In the genomic region with DNA sequence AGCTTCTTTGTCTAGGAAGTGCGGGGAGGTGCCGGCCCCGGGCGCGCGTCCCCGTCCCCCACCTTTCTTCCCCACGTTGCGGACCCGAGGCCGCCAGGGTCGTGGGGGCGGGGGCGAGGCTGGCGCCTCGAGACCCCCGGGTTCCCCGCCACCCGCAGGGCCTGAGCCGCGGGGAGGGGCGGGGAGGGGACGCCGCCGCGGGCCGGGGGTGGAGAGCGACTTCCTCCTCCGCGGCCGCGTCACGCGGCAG, we compare ENCODE assay signal across 8 cellular contexts. TPM values are rescaled to one million over a fixed set of nuclear protein-coding genes. Genes with fewer than 3 reads are reported as not detected.
A peak's percentile ranks its signal among the peaks of the same experiment; 100 is the strongest.
DNase-seq lines count a peak whose midpoint lies in the region; ATAC-seq and TF ChIP-seq lines count a peak whose summit lies in the region.

No MANE protein-coding gene starts in this region.

- peak overlapping the region; percentile 83 to 100 (median 98) for H3K4me3 ChIP-seq in BLaER1 treated with 17β-estradiol and CSF1 and Interleukin-3, amounts not matched to agents 10 nM and 100 nM
- peak overlapping the region; percentile 76 for H3K4me3 ChIP-seq in Loucy (ENCODE audit: low read length, poor library complexity, severe bottlenecking)
- peak overlapping the region; percentile 96 for H3K4me3 ChIP-seq in ectodermal cell (ENCODE audit: insufficient read depth, low read depth, low read length)

- H3K4me1 ChIP-seq in BLaER1 treated with 17β-estradiol and CSF1 and Interleukin-3, amounts not matched to agents 10 nM and 100 nM, result peaks cover 40 to 59% (median 42%) of the 10 kb centered on the region in 10 experiments
- H3K4me1 ChIP-seq in Loucy (ENCODE audit: insufficient read depth, low read length, poor library complexity, severe bottlenecking) (peaks cover 43% of the 10 kb centered on the region), ectodermal cell (ENCODE audit: control insufficient read depth, insufficient read depth, low read length) (peaks cover 28% of the 10 kb centered on the region)

- H3K9me3 ChIP-seq in BLaER1 treated with 17β-estradiol and CSF1 and Interleukin-3, amounts not matched to agents 10 nM and 100 nM (replicated peaks in 1 of 11), result peaks cover 0 to 25% (median 6%) of the 10 kb centered on the region in 11 experiments; a peak in 12 of 22 replicates
- H3K9me3 ChIP-seq in Loucy (ENCODE audit: insufficient read depth, low read depth, low read length) (no peaks in the 10 kb centered on the region), ectodermal cell (ENCODE audit: control insufficient read depth, low read length) (no peaks in the 10 kb centered on the region)

- H3K9me3 Mint-ChIP-seq in neural crest cell, result no peaks in the 10 kb centered on the region

- 0% methylated on average over 34 of the region's 34 CpGs for WGBS in ectodermal cell, 2 experiments

- peaks cover 28% of the 10 kb centered on the region for H3K36me3 Mint-ChIP-seq in neural crest cell (ENCODE audit: low read depth)

- H3K4me3 Mint-ChIP-seq in neural crest cell, result peak overlapping the region; percentile 82

- peaks cover 47% of the 10 kb centered on the region for H3K4me1 Mint-ChIP-seq in neural crest cell

- H3K9me2 ChIP-seq in Loucy (replicated peaks; ENCODE audit: low read depth, low read length), result no peaks in the 10 kb centered on the region

- peaks cover 82% of the 10 kb centered on the region for H3K79me2 ChIP-seq in Loucy (ENCODE audit: insufficient read depth, low read length)

- H3K27me3 ChIP-seq in BLaER1 treated with 17β-estradiol and CSF1 and Interleukin-3, amounts not matched to agents 10 nM and 100 nM, result peaks cover 0 to 9% (median 7%) of the 10 kb centered on the region in 11 experiments; a peak in 17 of 22 replicates
- peaks cover 30% of the 10 kb centered on the region for H3K27me3 ChIP-seq in Loucy (ENCODE audit: insufficient read depth, low read length, poor library complexity, severe bottlenecking)
- H3K27me3 ChIP-seq in ectodermal cell (ENCODE audit: control insufficient read depth, insufficient read depth, low read length, poor library complexity, severe bottlenecking), result peaks cover 54% of the 10 kb centered on the region

- H4K20me1 ChIP-seq in BLaER1 treated with 17β-estradiol and CSF1 and Interleukin-3, amounts not matched to agents 10 nM and 100 nM, result peaks cover 30 to 65% (median 46%) of the 10 kb centered on the region in 11 experiments
- H4K20me1 ChIP-seq in Loucy (ENCODE audit: insufficient read depth, low read length, poor library complexity, severe bottlenecking), result peaks cover 59% of the 10 kb centered on the region

- DNase-seq in neural crest cell (ENCODE audit: low read depth, low spot score) (no peak), NCI-H1694 (lab: John Stamatoyannopoulos, UW) (no peak)
- no peak for DNase-seq in effector CD4-positive, alpha-beta T cell

- H3K27ac ChIP-seq in BLaER1 treated with 17β-estradiol and CSF1 and Interleukin-3, amounts not matched to agents 10 nM and 100 nM, result peak overlapping the region; percentile 82 to 100 (median 98)
- peak overlapping the region; percentile 26 for H3K27ac ChIP-seq in ectodermal cell (ENCODE audit: insufficient read depth, low read depth, low read length, poor library complexity, severe bottlenecking)

- ATAC-seq in HG03196 (IDR thresholded peaks at IDR 0.05; ENCODE audit: unreplicated experiment) (no peak), GM21526 (IDR thresholded peaks at IDR 0.05; ENCODE audit: low FRiP score, unreplicated experiment) (no peak)

- peaks cover 6% of the 10 kb centered on the region for H3F3A ChIP-seq in Loucy (ENCODE audit: low read depth)

- H2AFZ ChIP-seq in Loucy (ENCODE audit: low read length), result no peak overlapping the region

- peaks cover 45% of the 10 kb centered on the region for H3K27me3 Mint-ChIP-seq in neural crest cell (ENCODE audit: low read depth)

- TF ChIP-seq CTCF in Loucy (conservative IDR thresholded peaks at IDR 0.05; ENCODE audit: low read length) (no peak), neural crest cell (conservative IDR thresholded peaks at IDR 0.05) (no peak)

- no peak overlapping the region for H3K27ac Mint-ChIP-seq in neural crest cell (ENCODE audit: unreplicated experiment)

- peaks cover 28 to 35% (median 29%) of the 10 kb centered on the region in 11 experiments for H3K36me3 ChIP-seq in BLaER1 treated with 17β-estradiol and CSF1 and Interleukin-3, amounts not matched to agents 10 nM and 100 nM
- H3K36me3 ChIP-seq in Loucy (ENCODE audit: insufficient read depth, low read length), result peaks cover 30% of the 10 kb centered on the region
- peaks cover 16% of the 10 kb centered on the region for H3K36me3 ChIP-seq in ectodermal cell (ENCODE audit: control insufficient read depth, insufficient read depth, low read length)

- H3K9ac ChIP-seq in BLaER1 treated with 17β-estradiol and CSF1 and Interleukin-3, amounts not matched to agents 10 nM and 100 nM, result peak overlapping the region; percentile 87 to 100 (median 98)
- H3K9ac ChIP-seq in Loucy (ENCODE audit: low read depth, low read length, poor library complexity, severe bottlenecking), result peak overlapping the region; percentile 95

- H3K4me2 ChIP-seq in BLaER1 treated with 17β-estradiol and CSF1 and Interleukin-3, amounts not matched to agents 10 nM and 100 nM, result peak overlapping the region; percentile 97 to 100 (median 100)
- H3K4me2 ChIP-seq in Loucy (ENCODE audit: low read depth, low read length, poor library complexity, severe bottlenecking), result peak overlapping the region; percentile 71

RNA-seq across cellular contexts. Expression of gene ACTG1, which starts 1.8 kb away (rescaled TPM):
- polyA plus RNA-seq in ectodermal cell (2013, experiment 1 of 4), result 2,395 TPM
- polyA plus RNA-seq in ectodermal cell (2013, experiment 2 of 4), result 2,615 TPM
- polyA plus RNA-seq in ectodermal cell (2013, experiment 3 of 4), result 2,034 TPM
- polyA plus RNA-seq in ectodermal cell (2013, experiment 4 of 4), result 2,356 TPM
- total RNA-seq in neural crest cell, result 4,235 and 4,315 TPM in 2 replicates

RNA-seq across cellular contexts. Expression of gene FSCN2, which starts 13.8 kb away (rescaled TPM):
- not detected for polyA plus RNA-seq in ectodermal cell (2013, experiment 1 of 4)
- 0.48 TPM for polyA plus RNA-seq in ectodermal cell (2013, experiment 2 of 4)
- not detected for polyA plus RNA-seq in ectodermal cell (2013, experiment 3 of 4)
- polyA plus RNA-seq in ectodermal cell (2013, experiment 4 of 4), result 0.20 TPM
- 0.43 and 0.56 TPM in 2 replicates for total RNA-seq in neural crest cell

RNA-seq across cellular contexts. Expression of gene FAAP100, which starts 37.7 kb away (rescaled TPM):
- 30.3 TPM for polyA plus RNA-seq in ectodermal cell (2013, experiment 1 of 4)
- 32.0 TPM for polyA plus RNA-seq in ectodermal cell (2013, experiment 2 of 4)
- polyA plus RNA-seq in ectodermal cell (2013, experiment 3 of 4), result 19.6 TPM
- 21.2 TPM for polyA plus RNA-seq in ectodermal cell (2013, experiment 4 of 4)
- total RNA-seq in neural crest cell, result 45.0 and 48.3 TPM in 2 replicates
